ENCODE assay signal across 8 cellular contexts in genomic region chr3:134249442-134249841, GRCh38. TPM values are rescaled to one million over a fixed set of nuclear protein-coding genes. Genes with fewer than 3 reads are reported as not detected.
DNase-seq lines count a peak whose midpoint lies in the region; TF ChIP-seq lines count a peak whose summit lies in the region.

No MANE protein-coding gene starts in this region.

- peak overlapping the region in 1 of 2 donors; percentile 31 for H3K27ac ChIP-seq in esophagus (ENCODE audit: low read depth in 2 of 2, low read length in 1 of 2)

- no peak for TF ChIP-seq CTCF in GM06990 (IDR thresholded peaks at IDR 0.05; ENCODE audit: insufficient read depth, low read length, poor library complexity, severe bottlenecking)
- no peak for TF ChIP-seq CTCF in progenitor cell of endocrine pancreas (IDR thresholded peaks at IDR 0.05; ENCODE audit: unreplicated experiment)

- no peaks in the 10 kb centered on the region for H3K9me3 Mint-ChIP-seq in progenitor cell of endocrine pancreas (ENCODE audit: low read depth)

- WGBS in esophagus, 2 donors = 6% methylated on average over 4 of the region's 4 CpGs

- peak overlapping the region; percentile 93 for H3K27ac Mint-ChIP-seq in progenitor cell of endocrine pancreas

- POLR2A ChIA-PET in HEK293T (lab: Yijun Ruan, JAX) = no interaction called here

- peaks cover 29% of the 10 kb centered on the region for H3K4me1 Mint-ChIP-seq in progenitor cell of endocrine pancreas (ENCODE audit: low read depth)

- H3K27me3 Mint-ChIP-seq in progenitor cell of endocrine pancreas = peaks cover 5% of the 10 kb centered on the region

- H3K9me3 ChIP-seq in esophagus (ENCODE audit: control insufficient read depth in 2 of 2, insufficient read depth in 1 of 2, low read depth in 1 of 2, low read length in 1 of 2) = no peaks in the 10 kb centered on the region

- peaks cover 0 to 2% of the 10 kb centered on the region in 2 donors for H3K4me1 ChIP-seq in esophagus (ENCODE audit: control insufficient read depth in 2 of 2, insufficient read depth in 2 of 2, low read length in 1 of 2)

- peaks cover 2% of the 10 kb centered on the region for H3K36me3 Mint-ChIP-seq in progenitor cell of endocrine pancreas (ENCODE audit: insufficient read depth)

- peak overlapping the region; percentile 79 for H3K4me3 ChIP-seq in GM06990 (replicated peaks; ENCODE audit: low read depth, low read length)
- peak overlapping the region; percentile 67 to 79 for H3K4me3 ChIP-seq in esophagus (ENCODE audit: low read depth in 1 of 2, low read length in 2 of 2)

- DNase-seq in GM06990 (ENCODE audit: extremely low read depth, insufficient read length) (no peak), RKO (ENCODE audit: low spot score) (peak; percentile 19), progenitor cell of endocrine pancreas (ENCODE audit: low spot score, unreplicated experiment) (no peak), NCI-H2081 treated with DMSO at 0.1 percent for 48 hours (lab: John Stamatoyannopoulos, UW) (no peak), mesenteric fat pad (ENCODE audit: low spot score) (no peak), GOT3 (lab: John Stamatoyannopoulos, UW) (no peak), HEK293T (ENCODE audit: extremely low spot score) (no peak)

- CTCF ChIA-PET in HEK293T (lab: Yijun Ruan, JAX) = no interaction called here

- peak overlapping the region; percentile 85 for H3K4me3 Mint-ChIP-seq in progenitor cell of endocrine pancreas (ENCODE audit: low read depth)

- H3K27me3 ChIP-seq in GM06990 (replicated peaks; ENCODE audit: control insufficient read depth, insufficient read depth, low read length) = no peaks in the 10 kb centered on the region
- H3K27me3 ChIP-seq in esophagus (ENCODE audit: control insufficient read depth in 1 of 2, insufficient read depth in 2 of 2, low read length in 2 of 2) = no peaks in the 10 kb centered on the region

- no peaks in the 10 kb centered on the region for H3K36me3 ChIP-seq in GM06990 (ENCODE audit: control insufficient read depth, insufficient read depth, low read length)
- H3K36me3 ChIP-seq in esophagus (ENCODE audit: control insufficient read depth in 2 of 2, insufficient read depth in 2 of 2, low read length in 1 of 2) = no peaks in the 10 kb centered on the region

TF ChIP-seq in HEK293T, 16 proteins besides CTCF, POLR2A, EP300 and RAD21:
- no peak for TF ChIP-seq BHLHE40 (IDR thresholded peaks at IDR 0.05; ENCODE audit: borderline replicate concordance)
- no peak for TF ChIP-seq NFRKB (IDR thresholded peaks at IDR 0.05)
- TF ChIP-seq ELF4 (IDR thresholded peaks at IDR 0.05) = no peak
- no peak for TF ChIP-seq SP1 (IDR thresholded peaks at IDR 0.05)
- no peak for TF ChIP-seq FOXK2 (IDR thresholded peaks at IDR 0.05)
- TF ChIP-seq LEF1 (IDR thresholded peaks at IDR 0.05; ENCODE audit: borderline replicate concordance) = no peak
- no peak for TF ChIP-seq L3MBTL2 (conservative IDR thresholded peaks at IDR 0.05)

RNA-seq across cellular contexts. Expression of gene RYK, which starts 1.2 kb away (rescaled TPM):
- polyA plus RNA-seq in esophagus = 10 to 100 TPM; 24.7 to 25.4 TPM
- total RNA-seq in progenitor cell of endocrine pancreas = 82.3 and 85.2 TPM in 2 replicates
- total RNA-seq in mesenteric fat pad = 57.6 TPM
